ENCODE assay signal across 22 cellular contexts in the genomic region with DNA sequence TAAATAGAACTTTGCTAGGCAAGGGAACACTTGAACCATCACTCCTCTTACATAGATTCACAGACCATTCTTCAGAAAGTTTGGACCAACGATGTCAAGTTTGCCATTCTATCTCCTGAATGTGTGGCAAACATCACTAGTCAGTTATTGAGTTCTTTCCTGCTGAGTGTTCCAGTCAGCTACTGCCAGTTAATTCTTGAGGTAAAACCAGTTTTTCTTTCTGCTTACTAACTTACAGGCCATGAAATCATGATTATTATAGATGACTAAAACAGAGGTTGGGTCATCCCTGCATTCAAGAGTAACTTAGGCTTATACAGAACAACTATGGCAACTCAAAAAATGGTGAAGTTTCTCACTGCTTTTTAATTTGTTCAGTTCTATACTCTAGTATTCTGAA.
DNase-seq lines count a peak whose midpoint lies in the region; ATAC-seq and TF ChIP-seq lines count a peak whose summit lies in the region.
"Had no signal": no experiment of that assay in that cellular context is flagged by ENCODE, and none has a peak within 500 bp of the region (broad histone marks: within the 10 kb centered on the region; RNA-seq: fewer than 3 reads in every experiment).

No MANE protein-coding gene starts in this region.

- peaks cover 80% of the 10 kb centered on the region for H3K36me3 ChIP-seq in RWPE2 (ENCODE audit: low read depth)
- H3K36me3 ChIP-seq in fibroblast of lung (ENCODE audit: control insufficient read depth, insufficient read depth, low read length): no peaks in the 10 kb centered on the region
- no peaks in the 10 kb centered on the region for H3K36me3 ChIP-seq in A673 (ENCODE audit: insufficient read depth, low read length, poor library complexity, severe bottlenecking)
- peaks cover 20% of the 10 kb centered on the region for H3K36me3 ChIP-seq in right atrium auricular region

- peaks cover 30% of the 10 kb centered on the region for H3K36me3 Mint-ChIP-seq in type B pancreatic cell

- no peak overlapping the region for H3K4me2 ChIP-seq in fibroblast of lung (ENCODE audit: extremely low read depth, insufficient read depth, low read length)

- no peaks in the 10 kb centered on the region for H3K4me1 ChIP-seq in RWPE2 (ENCODE audit: insufficient read depth, poor library complexity, severe bottlenecking)
- no peaks in the 10 kb centered on the region for H3K4me1 ChIP-seq in fibroblast of lung (ENCODE audit: control insufficient read depth, extremely low read depth, insufficient read depth, low read length)
- H3K4me1 ChIP-seq in A673 (ENCODE audit: insufficient read depth, low read length, poor library complexity, severe bottlenecking): no peaks in the 10 kb centered on the region
- no peaks in the 10 kb centered on the region for H3K4me1 ChIP-seq in right atrium auricular region
- H3K4me1 ChIP-seq: lower lobe of right lung, parathyroid adenoma, testis had no signal

- ATAC-seq in RWPE2 (ENCODE audit: low read depth): peak; percentile 80
- ATAC-seq: effector memory CD8-positive, alpha-beta T cell; HepG2; lower lobe of right lung; T-helper 17 cell had no signal

- peak overlapping the region; percentile 80 for H3K27ac Mint-ChIP-seq in type B pancreatic cell
- H3K27ac Mint-ChIP-seq: activated B cell treated with CpG ODN at 0.5 μM for 24 hours; activated naive CD8-positive, alpha-beta T cell treated with anti-CD3 and anti-CD28 coated beads, Interleukin-2, amount 10 ng/mL, durations not matched to agents 7 days and 5 days; CD4-positive, alpha-beta T cell; effector memory CD8-positive, alpha-beta T cell; T-helper 17 cell had no signal

- H3K9me3 ChIP-seq in RWPE2 (ENCODE audit: severe bottlenecking): no peaks in the 10 kb centered on the region
- H3K9me3 ChIP-seq in fibroblast of lung (ENCODE audit: control insufficient read depth, insufficient read depth, low read depth, low read length): no peaks in the 10 kb centered on the region
- no peaks in the 10 kb centered on the region for H3K9me3 ChIP-seq in A673 (ENCODE audit: low read depth, low read length, poor library complexity, severe bottlenecking)
- no peaks in the 10 kb centered on the region for H3K9me3 ChIP-seq in right atrium auricular region
- H3K9me3 ChIP-seq: lower lobe of right lung, testis had no signal

- intact Hi-C loops in A673 (cut with micrococcal nuclease; ENCODE audit: unreplicated experiment): no loop called here

- H3K4me1 Mint-ChIP-seq in type B pancreatic cell (ENCODE audit: unreplicated experiment): no peaks in the 10 kb centered on the region
- H3K4me1 Mint-ChIP-seq: activated B cell treated with CpG ODN at 0.5 μM for 24 hours; activated naive CD8-positive, alpha-beta T cell treated with anti-CD3 and anti-CD28 coated beads, Interleukin-2, amount 10 ng/mL, durations not matched to agents 7 days and 5 days; T-helper 17 cell had no signal

- BruUV-seq in A673 (replicated peaks; lab: Mats Ljungman, UMichigan): no TSS peak

- no peaks in the 10 kb centered on the region for H3K9me3 Mint-ChIP-seq in type B pancreatic cell
- H3K9me3 Mint-ChIP-seq: activated B cell treated with CpG ODN at 0.5 μM for 24 hours; activated naive CD8-positive, alpha-beta T cell treated with anti-CD3 and anti-CD28 coated beads, Interleukin-2, amount 10 ng/mL, durations not matched to agents 7 days and 5 days; CD4-positive, alpha-beta T cell; effector memory CD8-positive, alpha-beta T cell had no signal

- DNase-seq in ELR (ENCODE audit: low read depth): peak; percentile 51
- no peak for DNase-seq in RWPE2 (ENCODE audit: low spot score)
- peak; percentile 6 to 72 for DNase-seq in fibroblast of lung (ENCODE audit: low read depth in 2 of 2)
- no peak for DNase-seq in type B pancreatic cell (ENCODE audit: extremely low spot score, unreplicated experiment)
- no peak for DNase-seq in A673 (ENCODE audit: low spot score)
- DNase-seq in right atrium auricular region (ENCODE audit: low spot score): no peak
- DNase-seq in iPS-NIHi7 (ENCODE audit: extremely low spot score): no peak
- DNase-seq: activated B cell treated with CpG ODN at 0.5 μM for 24 hours; activated naive CD8-positive, alpha-beta T cell treated with anti-CD3 and anti-CD28 coated beads, Interleukin-2, amount 10 ng/mL, durations not matched to agents 7 days and 5 days; CD4-positive, alpha-beta T cell; central memory CD4-positive, alpha-beta T cell; effector memory CD8-positive, alpha-beta T cell; lower lobe of right lung; MM.1S; NCI-H187; NCI-H446 treated with DMSO at 0.1 percent for 48 hours; SHP77 treated with DMSO at 0.1 percent for 48 hours; small intestine; T-helper 17 cell; testis had no signal

- H3K27ac ChIP-seq in RWPE2 (ENCODE audit: poor library complexity, severe bottlenecking) (no peak overlapping the region), fibroblast of lung (ENCODE audit: insufficient read depth, low read length) (no peak overlapping the region), A673 (ENCODE audit: low read depth, low read length, poor library complexity, severe bottlenecking) (no peak overlapping the region), right atrium auricular region (no peak overlapping the region)
- H3K27ac ChIP-seq: lower lobe of right lung, parathyroid adenoma, testis had no signal

- H3K27me3 ChIP-seq in RWPE2 (ENCODE audit: insufficient read depth, poor library complexity, severe bottlenecking) (no peaks in the 10 kb centered on the region), fibroblast of lung (ENCODE audit: control insufficient read depth, insufficient read depth, low read length) (no peaks in the 10 kb centered on the region), A673 (replicated peaks; ENCODE audit: insufficient read depth, low read depth, low read length, poor library complexity) (no peaks in the 10 kb centered on the region), right atrium auricular region (no peaks in the 10 kb centered on the region)
- H3K27me3 ChIP-seq: testis had no signal

- H2AFZ ChIP-seq in fibroblast of lung (ENCODE audit: low read length): no peak overlapping the region
- H2AFZ ChIP-seq: parathyroid adenoma had no signal

- H3K9ac ChIP-seq in fibroblast of lung (ENCODE audit: insufficient read depth, low read length): no peak overlapping the region
- H3K9ac ChIP-seq: parathyroid adenoma had no signal

- TF ChIP-seq CTCF in RWPE2 (IDR thresholded peaks at IDR 0.05; ENCODE audit: poor library complexity, severe bottlenecking) (no peak), fibroblast of lung (conservative IDR thresholded peaks at IDR 0.05 in 1 of 2, IDR thresholded peaks at IDR 0.05 in 1 of 2; ENCODE audit: low read depth in 1 of 2, low read length in 2 of 2) (no peak), type B pancreatic cell (conservative IDR thresholded peaks at IDR 0.05) (no peak), A673 (conservative IDR thresholded peaks at IDR 0.05; ENCODE audit: low read depth, low read length) (no peak), right atrium auricular region (IDR thresholded peaks at IDR 0.05) (no peak)

- POLR2A ChIA-PET in A673 (lab: Charles Lee; ENCODE audit: low non-redundant PET): no interaction called here

- H3K4me3 ChIP-seq in RWPE2 (ENCODE audit: severe bottlenecking) (no peak overlapping the region), fibroblast of lung (replicated peaks in 1 of 4; ENCODE audit: control extremely low read depth in 1 of 4, insufficient read depth in 1 of 4, low read depth in 3 of 4, low read length in 4 of 4) (no peak overlapping the region), A673 (ENCODE audit: low read depth, low read length, poor library complexity, severe bottlenecking) (no peak overlapping the region), right atrium auricular region (no peak overlapping the region)
- H3K4me3 ChIP-seq: lower lobe of right lung, testis had no signal

- no peaks in the 10 kb centered on the region for H3K79me2 ChIP-seq in fibroblast of lung (ENCODE audit: control insufficient read depth, insufficient read depth, low read length)
- H3K79me2 ChIP-seq: parathyroid adenoma had no signal

- CTCF ChIA-PET in A673 (lab: Charles Lee): no interaction called here

- no peaks in the 10 kb centered on the region for H4K20me1 ChIP-seq in fibroblast of lung (ENCODE audit: control insufficient read depth, extremely low read depth, insufficient read depth, low read length)

- H3K4me3 Mint-ChIP-seq in type B pancreatic cell: no peak overlapping the region
- H3K4me3 Mint-ChIP-seq: activated B cell treated with CpG ODN at 0.5 μM for 24 hours; activated naive CD8-positive, alpha-beta T cell treated with anti-CD3 and anti-CD28 coated beads, Interleukin-2, amount 10 ng/mL, durations not matched to agents 7 days and 5 days; CD4-positive, alpha-beta T cell; effector memory CD8-positive, alpha-beta T cell; T-helper 17 cell had no signal

- no peaks in the 10 kb centered on the region for H3K27me3 Mint-ChIP-seq in type B pancreatic cell
- H3K27me3 Mint-ChIP-seq: activated B cell treated with CpG ODN at 0.5 μM for 24 hours; activated naive CD8-positive, alpha-beta T cell treated with anti-CD3 and anti-CD28 coated beads, Interleukin-2, amount 10 ng/mL, durations not matched to agents 7 days and 5 days; CD4-positive, alpha-beta T cell; effector memory CD8-positive, alpha-beta T cell; T-helper 17 cell had no signal

Comparison
In these comparisons a context has a peak if more than half of its experiments do, and no peak if none do; other contexts are left out.
1. DNase-seq: peak in ELR (single experiment) and fibroblast of lung (2 of 2); none in RWPE2 (single experiment), type B pancreatic cell (single experiment), A673 (single experiment), right atrium auricular region (single experiment) and iPS-NIHi7 (single experiment).